ENCODE assay signal across 15 cellular contexts in the genomic region with DNA sequence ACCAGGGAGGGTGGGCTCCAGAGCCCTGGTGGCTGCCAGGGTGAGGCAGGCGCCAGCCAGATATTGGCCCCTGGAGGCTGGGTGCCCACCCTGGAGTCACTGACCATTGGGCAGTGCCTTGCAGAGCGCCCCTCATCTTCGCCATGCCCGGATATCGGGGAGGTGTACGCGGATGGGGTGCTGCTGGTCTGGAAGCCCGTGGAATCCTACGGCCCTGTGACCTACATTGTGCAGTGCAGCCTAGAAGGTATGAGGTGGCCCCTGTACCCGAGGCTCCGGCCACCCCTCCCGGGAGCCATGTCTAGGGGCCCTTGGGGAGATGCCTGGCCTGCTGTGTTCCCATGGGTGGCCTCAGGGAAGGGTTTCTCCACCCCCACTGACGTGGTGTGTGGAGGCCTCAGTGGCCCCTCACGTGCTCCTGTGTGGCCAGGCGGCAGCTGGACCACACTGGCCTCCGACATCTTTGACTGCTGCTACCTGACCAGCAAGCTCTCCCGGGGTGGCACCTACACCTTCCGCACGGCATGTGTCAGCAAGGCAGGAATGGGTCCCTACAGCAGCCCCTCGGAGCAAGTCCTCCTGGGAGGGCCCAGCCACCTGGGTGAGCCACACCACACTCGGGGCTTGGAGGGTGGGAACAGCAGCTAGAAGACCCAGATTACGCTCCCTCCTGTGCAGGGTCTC. TPM values are rescaled to one million over a fixed set of nuclear protein-coding genes. Genes with fewer than 3 reads are reported as not detected.
DNase-seq lines count a peak whose midpoint lies in the region; ATAC-seq and TF ChIP-seq lines count a peak whose summit lies in the region.
"Had no signal": no experiment of that assay in that cellular context is flagged by ENCODE, and none has a peak within 500 bp of the region (broad histone marks: within the 10 kb centered on the region; RNA-seq: fewer than 3 reads in every experiment).

No MANE protein-coding gene starts in this region.

- H3K9me3 ChIP-seq in adipocyte (ENCODE audit: control insufficient read depth, low read length) (no peaks in the 10 kb centered on the region), ovary (no peaks in the 10 kb centered on the region), aorta (ENCODE audit: control insufficient read depth, low read length) (no peaks in the 10 kb centered on the region)

- H3K4me3 ChIP-seq in adipocyte (ENCODE audit: low read length) (no peak overlapping the region), ovary (no peak overlapping the region), aorta (ENCODE audit: low read length in 2 of 2) (no peak overlapping the region)

- peaks cover 29% of the 10 kb centered on the region for H3K27me3 ChIP-seq in adipocyte (replicated peaks; ENCODE audit: control insufficient read depth, insufficient read depth, low read length)
- no peaks in the 10 kb centered on the region for H3K27me3 ChIP-seq in ovary
- H3K27me3 ChIP-seq in aorta (ENCODE audit: control insufficient read depth in 1 of 2, insufficient read depth in 2 of 2, low read length in 1 of 2) = no peaks in the 10 kb centered on the region

- ATAC-seq in Right ventricle myocardium superior (ENCODE audit: poor library complexity) (no peak), aorta (ENCODE audit: low FRiP score) (no peak)
- ATAC-seq in activated CD8-positive, alpha-beta T cell treated with anti-CD3 and anti-CD28 coated beads, Interleukin-2, amount 10 ng/mL, durations not matched to agents 7 days and 5 days = no peak
- ATAC-seq in activated naive CD8-positive, alpha-beta T cell treated with anti-CD3 and anti-CD28 coated beads, Interleukin-2, amount 50 U/mL, for 24 hours = no peak

- no peaks in the 10 kb centered on the region for H3K36me3 ChIP-seq in adipocyte (ENCODE audit: control insufficient read depth, insufficient read depth, low read length, severe bottlenecking)
- no peaks in the 10 kb centered on the region for H3K36me3 ChIP-seq in ovary
- H3K36me3 ChIP-seq in aorta (ENCODE audit: control insufficient read depth in 1 of 2, insufficient read depth in 2 of 2, low read length in 1 of 2) = no peaks in the 10 kb centered on the region

- no peaks in the 10 kb centered on the region for H3K9me3 Mint-ChIP-seq in activated CD8-positive, alpha-beta T cell treated with anti-CD3 and anti-CD28 coated beads, Interleukin-2, amount 10 ng/mL, durations not matched to agents 7 days and 5 days (ENCODE audit: insufficient read depth)
- no peaks in the 10 kb centered on the region for H3K9me3 Mint-ChIP-seq in activated naive CD8-positive, alpha-beta T cell treated with anti-CD3 and anti-CD28 coated beads, Interleukin-2, amount 50 U/mL, for 24 hours
- H3K9me3 Mint-ChIP-seq: neural crest cell had no signal

- TF ChIP-seq EP300 in ovary (IDR thresholded peaks at IDR 0.05) = no peak

- no peak overlapping the region for H3K27ac Mint-ChIP-seq in activated CD8-positive, alpha-beta T cell treated with anti-CD3 and anti-CD28 coated beads, Interleukin-2, amount 10 ng/mL, durations not matched to agents 7 days and 5 days
- no peak overlapping the region for H3K27ac Mint-ChIP-seq in activated naive CD8-positive, alpha-beta T cell treated with anti-CD3 and anti-CD28 coated beads, Interleukin-2, amount 50 U/mL, for 24 hours

- H3K4me3 Mint-ChIP-seq in activated CD8-positive, alpha-beta T cell treated with anti-CD3 and anti-CD28 coated beads, Interleukin-2, amount 10 ng/mL, durations not matched to agents 7 days and 5 days = no peak overlapping the region
- no peak overlapping the region for H3K4me3 Mint-ChIP-seq in activated naive CD8-positive, alpha-beta T cell treated with anti-CD3 and anti-CD28 coated beads, Interleukin-2, amount 50 U/mL, for 24 hours

- POLR2A ChIA-PET in activated CD8-positive, alpha-beta T cell treated with anti-CD3 and anti-CD28 coated beads, Interleukin-2, amount 10 ng/mL, durations not matched to agents 7 days and 5 days (lab: Charles Lee) = no interaction called here

- intact Hi-C loops in Right ventricle myocardium superior (cut with DNase I) (no loop called here), ovary (cut with DNase I) (loop anchor here in 1 of 4 donors (10.0 kb wide), 1 partner anchor 79 kb away; a partner anchor contains a TSS), aorta (cut with DNase I) (loop anchor here in 1 of 2 donors (10.0 kb wide), 2 partner anchors 101 to 109 kb away; a partner anchor contains a TSS)

- H3K36me3 Mint-ChIP-seq in activated CD8-positive, alpha-beta T cell treated with anti-CD3 and anti-CD28 coated beads, Interleukin-2, amount 10 ng/mL, durations not matched to agents 7 days and 5 days (ENCODE audit: low read depth) = no peaks in the 10 kb centered on the region
- no peaks in the 10 kb centered on the region for H3K36me3 Mint-ChIP-seq in activated naive CD8-positive, alpha-beta T cell treated with anti-CD3 and anti-CD28 coated beads, Interleukin-2, amount 50 U/mL, for 24 hours (ENCODE audit: low read depth)

- peaks cover 13% of the 10 kb centered on the region for H3K4me1 Mint-ChIP-seq in activated CD8-positive, alpha-beta T cell treated with anti-CD3 and anti-CD28 coated beads, Interleukin-2, amount 10 ng/mL, durations not matched to agents 7 days and 5 days (ENCODE audit: low read depth)
- peaks cover 7% of the 10 kb centered on the region for H3K4me1 Mint-ChIP-seq in activated naive CD8-positive, alpha-beta T cell treated with anti-CD3 and anti-CD28 coated beads, Interleukin-2, amount 50 U/mL, for 24 hours

- TF ChIP-seq POLR2A in ovary (IDR thresholded peaks at IDR 0.05) = no peak

- H3K27me3 Mint-ChIP-seq in activated CD8-positive, alpha-beta T cell treated with anti-CD3 and anti-CD28 coated beads, Interleukin-2, amount 10 ng/mL, durations not matched to agents 7 days and 5 days (ENCODE audit: low read depth) = peaks cover 23% of the 10 kb centered on the region
- peaks cover 17% of the 10 kb centered on the region for H3K27me3 Mint-ChIP-seq in activated naive CD8-positive, alpha-beta T cell treated with anti-CD3 and anti-CD28 coated beads, Interleukin-2, amount 50 U/mL, for 24 hours

- peak overlapping the region; percentile 37 for H3K9ac ChIP-seq in adipocyte (ENCODE audit: low read length)

- no peak for DNase-seq in adipocyte (ENCODE audit: low read depth)
- peak; percentile 32 for DNase-seq in Right ventricle myocardium superior
- peak in 2 of 5 donors; percentile 25 to 46 for DNase-seq in ovary
- peak; percentile 46 to 74 for DNase-seq in aorta
- DNase-seq in activated CD8-positive, alpha-beta T cell treated with anti-CD3 and anti-CD28 coated beads, Interleukin-2, amount 10 ng/mL, durations not matched to agents 7 days and 5 days = no peak
- no peak for DNase-seq in activated naive CD8-positive, alpha-beta T cell treated with anti-CD3 and anti-CD28 coated beads, Interleukin-2, amount 50 U/mL, for 24 hours
- DNase-seq in cerebellar cortex (ENCODE audit: low spot score) = no peak
- DNase-seq: KG1; NCI-H1048; NCI-H526 treated with DMSO at 0.1 percent for 48 hours; stimulated activated CD4-positive, alpha-beta T cell treated with anti-CD3 and anti-CD28 coated beads, Interleukin-2, amount 100 ng/mL, for 48 hours had no signal

- 93 to 96% (median 95%) methylated on average over 20 to 22 of the region's 22 CpGs for WGBS in ovary, 3 donors
- whole genome bisulfite sequencing in aorta, 2 donors = 95 to 97% methylated on average over 21 to 22 of the region's 22 CpGs

- CTCF ChIA-PET in activated CD8-positive, alpha-beta T cell treated with anti-CD3 and anti-CD28 coated beads, Interleukin-2, amount 10 ng/mL, durations not matched to agents 7 days and 5 days (lab: Charles Lee) = no interaction called here

- peaks cover 17% of the 10 kb centered on the region for H3K4me1 ChIP-seq in adipocyte (ENCODE audit: control insufficient read depth, insufficient read depth, low read length)
- H3K4me1 ChIP-seq in ovary (ENCODE audit: insufficient read depth) = peaks cover 14% of the 10 kb centered on the region
- H3K4me1 ChIP-seq in aorta (ENCODE audit: control insufficient read depth in 1 of 2, insufficient read depth in 2 of 2, low read length in 2 of 2) = no peaks in the 10 kb centered on the region

- H3K27ac ChIP-seq in ovary (peak overlapping the region; percentile 81 to 87), aorta (ENCODE audit: low read depth in 1 of 2, low read length in 2 of 2) (no peak overlapping the region)
- H3K27ac ChIP-seq: HL-60 had no signal

- no peak for TF ChIP-seq CTCF in ovary (IDR thresholded peaks at IDR 0.05)

RNA-seq across cellular contexts. Expression of a gene that starts 30.9 kb away (rescaled TPM):
- total RNA-seq in Right ventricle myocardium superior (6.2 TPM), ovary (10 to 100 TPM; 15.2 to 24.1 (median 20.0) TPM), aorta (10 to 100 TPM; 16.2 to 20.3 TPM)
- polyA plus RNA-seq in ovary (10 to 100 TPM in 1 of 2 donors, 1 to 10 TPM in 1; 2.4 to 10.3 TPM), aorta (10 to 100 TPM in 1 of 2 donors, 1 to 10 TPM in 1; 5.8 to 12.2 TPM)
- total RNA-seq in activated CD8-positive, alpha-beta T cell treated with anti-CD3 and anti-CD28 coated beads, Interleukin-2, amount 10 ng/mL, durations not matched to agents 7 days and 5 days = 10 to 100 TPM; 66.5 to 71.9 TPM

RNA-seq across cellular contexts. Expression of a gene that starts 40.9 kb away (rescaled TPM):
- total RNA-seq in Right ventricle myocardium superior (0.32 TPM), ovary (1 to 10 TPM; 1.7 to 10.0 (median 3.1) TPM), aorta (1 to 10 TPM in 1 of 2 donors, under 1 TPM in 1; 0.62 to 2.5 TPM)
- polyA plus RNA-seq in ovary (1 to 10 TPM in 1 of 2 donors, under 1 TPM in 1; 0.72 to 1.4 TPM), aorta (not detected)
- 1 to 10 TPM; 2.8 to 4.0 TPM for total RNA-seq in activated CD8-positive, alpha-beta T cell treated with anti-CD3 and anti-CD28 coated beads, Interleukin-2, amount 10 ng/mL, durations not matched to agents 7 days and 5 days
- total RNA-seq: endothelial cell of umbilical vein, mesenteric fat pad had no signal
- polyA plus RNA-seq: endothelial cell of umbilical vein had no signal

Comparison
In these comparisons a context has a peak if more than half of its experiments do, and no peak if none do; other contexts are left out.
1. DNase-seq: peak in Right ventricle myocardium superior (single experiment) and aorta (2 of 2); none in adipocyte (single experiment), activated CD8-positive, alpha-beta T cell treated with anti-CD3 and anti-CD28 coated beads, Interleukin-2, amount 10 ng/mL, durations not matched to agents 7 days and 5 days (single experiment), activated naive CD8-positive, alpha-beta T cell treated with anti-CD3 and anti-CD28 coated beads, Interleukin-2, amount 50 U/mL, for 24 hours (single experiment) and cerebellar cortex (single experiment).
2. H3K27ac ChIP-seq: peak in ovary (2 of 2); none in aorta (0 of 2).